ENCODE assay signal across 28 cellular contexts in genomic region chr7:50655490-50655889, GRCh38.
DNase-seq lines count a peak whose midpoint lies in the region; ATAC-seq, FAIRE-seq and TF ChIP-seq lines count a peak whose summit lies in the region.
"Had no signal": no experiment of that assay in that cellular context is flagged by ENCODE, and none has a peak within 500 bp of the region (broad histone marks: within the 10 kb centered on the region; RNA-seq: fewer than 3 reads in every experiment).

No MANE protein-coding gene starts in this region.

- no peaks in the 10 kb centered on the region for H4K20me1 ChIP-seq in OCI-LY7 (ENCODE audit: insufficient read depth, low read length)

- no peak for FAIRE-seq in frontal cortex (lab: Jason Lieb, UNC)
- FAIRE-seq: colon, HepG2 had no signal

- no peaks in the 10 kb centered on the region for H3K79me2 ChIP-seq in OCI-LY7 (ENCODE audit: insufficient read depth, low read depth, low read length)

- H3K9me3 ChIP-seq in left ventricle myocardium inferior (replicated peaks) (no peaks in the 10 kb centered on the region), skeletal muscle tissue (ENCODE audit: control insufficient read depth in 3 of 3, low read length in 3 of 3) (no peaks in the 10 kb centered on the region), OCI-LY7 (ENCODE audit: low read length) (no peaks in the 10 kb centered on the region)
- H3K9me3 ChIP-seq: breast epithelium, right lobe of liver had no signal

- H3K4me3 ChIP-seq in left ventricle myocardium inferior = no peak overlapping the region
- no peak overlapping the region for H3K4me3 ChIP-seq in skeletal muscle tissue (ENCODE audit: low read length in 3 of 3)
- no peak overlapping the region for H3K4me3 ChIP-seq in OCI-LY7 (ENCODE audit: low read depth, low read length, poor library complexity, severe bottlenecking)
- H3K4me3 ChIP-seq: breast epithelium, right lobe of liver had no signal

- H3K27me3 ChIP-seq in left ventricle myocardium inferior (ENCODE audit: low read depth) (no peaks in the 10 kb centered on the region), skeletal muscle tissue (ENCODE audit: control insufficient read depth in 3 of 3, insufficient read depth in 3 of 3, low read length in 3 of 3) (no peaks in the 10 kb centered on the region)
- H3K27me3 ChIP-seq: breast epithelium, right lobe of liver had no signal

- no peak overlapping the region for H2AFZ ChIP-seq in OCI-LY7 (ENCODE audit: low read length)

- no TSS peak for BruUV-seq in OCI-LY7 (replicated peaks; lab: Mats Ljungman, UMichigan)

- peak overlapping the region; percentile 90 for H3K27ac ChIP-seq in left ventricle myocardium inferior (replicated peaks)
- H3K27ac ChIP-seq in skeletal muscle tissue (ENCODE audit: low read depth, low read length) = peak overlapping the region; percentile 87
- H3K27ac ChIP-seq in OCI-LY7 (ENCODE audit: low read depth, low read length, poor library complexity, severe bottlenecking) = no peak overlapping the region
- H3K27ac ChIP-seq: epithelial cell of prostate, right lobe of liver had no signal

- peaks cover 94% of the 10 kb centered on the region for H3K4me1 ChIP-seq in left ventricle myocardium inferior
- peaks cover 65 to 90% (median 85%) of the 10 kb centered on the region in 3 donors for H3K4me1 ChIP-seq in skeletal muscle tissue (ENCODE audit: control insufficient read depth in 3 of 3, insufficient read depth in 3 of 3, low read length in 3 of 3)
- H3K4me1 ChIP-seq in OCI-LY7 (ENCODE audit: insufficient read depth, low read length, poor library complexity, severe bottlenecking) = peaks cover 13% of the 10 kb centered on the region

- DNase-seq in left ventricle myocardium inferior (no peak), left ventricle myocardium superior (no peak), left lobe of liver (ENCODE audit: low spot score) (peak; percentile 36), frontal cortex (ENCODE audit: low spot score in 2 of 2) (no peak), OCI-LY7 (ENCODE audit: low spot score) (no peak), ureter (ENCODE audit: low spot score) (no peak)
- DNase-seq: activated CD4-positive, alpha-beta T cell treated with anti-CD3 and anti-CD28 coated beads for 36 hours; activated CD8-positive, alpha-beta T cell treated with anti-CD3 and anti-CD28 coated beads, Interleukin-2, amount 10 ng/mL, durations not matched to agents 7 days and 5 days; activated T-cell treated with anti-CD3 and anti-CD28 coated beads for 4 hours; effector CD4-positive, alpha-beta T cell; kidney glomerular epithelial cell; mesenchymal stem cell; NCI-H1417 treated with DMSO at 0.1 percent for 48 hours; NCI-H2081; NCI-H526; NK-92 treated with Interleukin-12 subunit alpha and Interleukin-12 subunit beta, amount 100 ng/mL, for 24 hours; PC-3; right lobe of liver; SHP77 treated with DMSO at 0.1 percent for 48 hours; stimulated activated CD4-positive, alpha-beta T cell treated with anti-CD3 and anti-CD28 coated beads, Interleukin-4, amount 100 ng/mL, for 24 hours; T-helper 9 cell; trophoblast cell had no signal

- ATAC-seq in left ventricle myocardium superior (no peak), left lobe of liver (no peak)
- ATAC-seq: activated CD4-positive, alpha-beta T cell treated with anti-CD3 and anti-CD28 coated beads for 36 hours; activated CD8-positive, alpha-beta T cell treated with anti-CD3 and anti-CD28 coated beads, Interleukin-2, amount 10 ng/mL, durations not matched to agents 7 days and 5 days; CD8-positive, alpha-beta T cell; PC-3; right lobe of liver had no signal

- no peak for TF ChIP-seq CTCF in left ventricle myocardium inferior (IDR thresholded peaks at IDR 0.05; ENCODE audit: borderline replicate concordance)
- no peak for TF ChIP-seq CTCF in OCI-LY7 (conservative IDR thresholded peaks at IDR 0.05; ENCODE audit: low read length)

- CTCF ChIA-PET in OCI-LY7 (lab: Charles Lee; ENCODE audit: unreplicated experiment) = no interaction called here

- H3K9me2 ChIP-seq in OCI-LY7 (ENCODE audit: insufficient read depth, low read length) = no peaks in the 10 kb centered on the region

- intact Hi-C loops in left ventricle myocardium inferior (cut with micrococcal nuclease) (no loop called here), left ventricle myocardium superior (cut with micrococcal nuclease) (no loop called here), OCI-LY7 (cut with micrococcal nuclease; ENCODE audit: unreplicated experiment) (no loop called here)

- no peak overlapping the region for H3K4me2 ChIP-seq in OCI-LY7 (ENCODE audit: low read length)

- no peaks in the 10 kb centered on the region for H3K36me3 ChIP-seq in left ventricle myocardium inferior
- peaks cover 0 to 6% (median 0%) of the 10 kb centered on the region in 3 donors for H3K36me3 ChIP-seq in skeletal muscle tissue (ENCODE audit: control insufficient read depth in 3 of 3, insufficient read depth in 3 of 3, low read length in 3 of 3)
- H3K36me3 ChIP-seq in OCI-LY7 (ENCODE audit: insufficient read depth, low read length) = no peaks in the 10 kb centered on the region
- H3K36me3 ChIP-seq: breast epithelium, right lobe of liver had no signal

- peak overlapping the region; percentile 54 to 79 (median 57) for H3K9ac ChIP-seq in skeletal muscle tissue (ENCODE audit: low read depth in 1 of 3, low read length in 3 of 3)

- POLR2A ChIA-PET in OCI-LY7 (lab: Charles Lee) = no interaction called here
